ENCODE assay signal across 22 cellular contexts in the genomic region with DNA sequence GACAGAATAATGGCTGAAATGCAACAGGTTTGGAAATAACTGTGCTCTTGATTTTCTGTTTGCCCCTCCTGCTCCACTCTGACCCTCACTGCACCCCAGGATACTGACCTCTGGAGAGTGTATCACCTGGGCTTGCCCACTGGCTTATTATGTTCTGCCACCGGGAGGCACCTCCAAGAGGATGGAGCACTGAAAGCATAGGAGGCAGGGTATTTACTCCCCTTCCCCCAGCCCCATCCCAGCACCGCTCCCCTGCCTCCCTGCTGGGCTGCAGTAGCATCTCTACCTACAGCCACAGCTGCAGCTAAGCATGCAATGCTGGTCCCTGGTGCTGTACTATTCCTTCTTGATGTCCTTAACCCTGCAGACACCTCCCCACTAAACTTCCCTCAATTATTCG.
"Had no signal": no experiment of that assay in that cellular context is flagged by ENCODE, and none has a peak within 500 bp of the region (broad histone marks: within the 10 kb centered on the region; RNA-seq: fewer than 3 reads in every experiment).

No MANE protein-coding gene starts in this region.

- H3K4me1 Mint-ChIP-seq: activated CD4-positive, alpha-beta memory T cell treated with anti-CD3 and anti-CD28 coated beads, Interleukin-2, amount 10 ng/mL, durations not matched to agents 7 days and 5 days; activated CD4-positive, alpha-beta T cell treated with anti-CD3 and anti-CD28 coated beads, Interleukin-2, amount 10 ng/mL, durations not matched to agents 24 days and 14 days; activated naive CD8-positive, alpha-beta T cell treated with anti-CD3 and anti-CD28 coated beads, Interleukin-2, amount 50 U/mL, for 24 hours had no signal

- H3K27me3 ChIP-seq: heart right ventricle, neutrophil, ovary, right atrium auricular region, upper lobe of right lung had no signal

- H3K9me3 ChIP-seq: heart right ventricle, left ventricle myocardium inferior, neutrophil, ovary, psoas muscle, right atrium auricular region, upper lobe of right lung had no signal

- H3K27me3 Mint-ChIP-seq: activated CD4-positive, alpha-beta memory T cell treated with anti-CD3 and anti-CD28 coated beads, Interleukin-2, amount 10 ng/mL, durations not matched to agents 7 days and 5 days; activated CD4-positive, alpha-beta T cell treated with anti-CD3 and anti-CD28 coated beads, Interleukin-2, amount 10 ng/mL, durations not matched to agents 24 days and 14 days; activated naive CD8-positive, alpha-beta T cell treated with anti-CD3 and anti-CD28 coated beads, Interleukin-2, amount 50 U/mL, for 24 hours; natural killer cell treated with Interleukin-12 subunit alpha and Interleukin-12 subunit beta and Interleukin-15 and Interleukin-18, amount 100 ng/mL, for 72 hours had no signal

- H3K4me3 ChIP-seq: heart right ventricle, left ventricle myocardium inferior, ovary, psoas muscle, right atrium auricular region, upper lobe of right lung had no signal

- DNase-seq: activated CD4-positive, alpha-beta memory T cell treated with anti-CD3 and anti-CD28 coated beads, Interleukin-2, amount 10 ng/mL, durations not matched to agents 7 days and 5 days; activated CD4-positive, alpha-beta T cell treated with anti-CD3 and anti-CD28 coated beads, Interleukin-2, amount 10 ng/mL, durations not matched to agents 24 days and 14 days; activated gamma-delta T cell; activated naive CD4-positive, alpha-beta T cell treated with anti-CD3 and anti-CD28 coated beads, Interleukin-2, amount 50 U/mL, for 16 hours; activated naive CD8-positive, alpha-beta T cell treated with anti-CD3 and anti-CD28 coated beads, Interleukin-2, amount 50 U/mL, for 24 hours; cerebellar nuclear complex; cortex of kidney; foreskin fibroblast; heart right ventricle; left ventricle myocardium inferior; mammary epithelial cell; ovary; psoas muscle; stimulated activated CD4-positive, alpha-beta T cell treated with anti-CD3 and anti-CD28 coated beads, Interleukin-4, amount 100 ng/mL, for 24 hours; stimulated activated naive CD8-positive, alpha-beta T cell treated with anti-CD3 and anti-CD28 coated beads, Interleukin-15, Interleukin-2, amounts not matched to agents 100 U/mL and 50 U/mL, for 24 hours; upper lobe of right lung had no signal

- H3K27ac ChIP-seq: epithelial cell of prostate, heart right ventricle, left ventricle myocardium inferior, neutrophil, ovary, psoas muscle, right atrium auricular region, upper lobe of right lung had no signal

- ATAC-seq: activated naive CD8-positive, alpha-beta T cell treated with anti-CD3 and anti-CD28 coated beads, Interleukin-2, amount 50 U/mL, for 24 hours; heart right ventricle; psoas muscle; stimulated activated naive CD8-positive, alpha-beta T cell treated with anti-CD3 and anti-CD28 coated beads, Interleukin-15, Interleukin-2, amounts not matched to agents 100 U/mL and 50 U/mL, for 24 hours; upper lobe of right lung had no signal

- H3K4me3 Mint-ChIP-seq: activated CD4-positive, alpha-beta memory T cell treated with anti-CD3 and anti-CD28 coated beads, Interleukin-2, amount 10 ng/mL, durations not matched to agents 7 days and 5 days; activated CD4-positive, alpha-beta T cell treated with anti-CD3 and anti-CD28 coated beads, Interleukin-2, amount 10 ng/mL, durations not matched to agents 24 days and 14 days; activated naive CD8-positive, alpha-beta T cell treated with anti-CD3 and anti-CD28 coated beads, Interleukin-2, amount 50 U/mL, for 24 hours; activated T-helper 1 cell treated with anti-CD3 and anti-CD28 coated beads, Interleukin-12 subunit alpha, Interleukin-12 subunit beta, Interleukin-2, Interleukin-4 antibody, amounts not matched to agents 30 ng/mL and 10 ng/mL and 1 ng/mL, durations not matched to agents 14 hours and 24 hours and 36 hours; natural killer cell treated with Interleukin-12 subunit alpha and Interleukin-12 subunit beta and Interleukin-15 and Interleukin-18, amount 100 ng/mL, for 72 hours; T-helper 1 cell treated with Interleukin-12 subunit alpha and Interleukin-12 subunit beta and Interleukin-4 antibody, amounts not matched to agents 30 μg/mL and 1 μg/mL, for 36 hours had no signal

- H3K36me3 ChIP-seq: ovary, right atrium auricular region, upper lobe of right lung had no signal

- H3K27ac Mint-ChIP-seq: activated CD4-positive, alpha-beta memory T cell treated with anti-CD3 and anti-CD28 coated beads, Interleukin-2, amount 10 ng/mL, durations not matched to agents 7 days and 5 days; activated CD4-positive, alpha-beta T cell treated with anti-CD3 and anti-CD28 coated beads, Interleukin-2, amount 10 ng/mL, durations not matched to agents 24 days and 14 days; activated naive CD8-positive, alpha-beta T cell treated with anti-CD3 and anti-CD28 coated beads, Interleukin-2, amount 50 U/mL, for 24 hours; activated T-helper 1 cell treated with anti-CD3 and anti-CD28 coated beads, Interleukin-12 subunit alpha, Interleukin-12 subunit beta, Interleukin-2, Interleukin-4 antibody, amounts not matched to agents 30 ng/mL and 10 ng/mL and 1 ng/mL, durations not matched to agents 14 hours and 24 hours and 36 hours; natural killer cell treated with Interleukin-12 subunit alpha and Interleukin-12 subunit beta and Interleukin-15 and Interleukin-18, amount 100 ng/mL, for 72 hours; T-helper 1 cell treated with Interleukin-12 subunit alpha and Interleukin-12 subunit beta and Interleukin-4 antibody, amounts not matched to agents 30 μg/mL and 1 μg/mL, for 36 hours had no signal

- H3K4me1 ChIP-seq: heart right ventricle, left ventricle myocardium inferior, psoas muscle, right atrium auricular region, upper lobe of right lung had no signal

- H3K9me3 Mint-ChIP-seq: activated CD4-positive, alpha-beta memory T cell treated with anti-CD3 and anti-CD28 coated beads, Interleukin-2, amount 10 ng/mL, durations not matched to agents 7 days and 5 days; activated CD4-positive, alpha-beta T cell treated with anti-CD3 and anti-CD28 coated beads, Interleukin-2, amount 10 ng/mL, durations not matched to agents 24 days and 14 days; activated naive CD8-positive, alpha-beta T cell treated with anti-CD3 and anti-CD28 coated beads, Interleukin-2, amount 50 U/mL, for 24 hours; activated T-helper 1 cell treated with anti-CD3 and anti-CD28 coated beads, Interleukin-12 subunit alpha, Interleukin-12 subunit beta, Interleukin-2, Interleukin-4 antibody, amounts not matched to agents 30 ng/mL and 10 ng/mL and 1 ng/mL, durations not matched to agents 14 hours and 24 hours and 36 hours; natural killer cell treated with Interleukin-12 subunit alpha and Interleukin-12 subunit beta and Interleukin-15 and Interleukin-18, amount 100 ng/mL, for 72 hours; T-helper 1 cell treated with Interleukin-12 subunit alpha and Interleukin-12 subunit beta and Interleukin-4 antibody, amounts not matched to agents 30 μg/mL and 1 μg/mL, for 36 hours had no signal
